10 cellular contexts compared by ENCODE assay signal in the genomic region with DNA sequence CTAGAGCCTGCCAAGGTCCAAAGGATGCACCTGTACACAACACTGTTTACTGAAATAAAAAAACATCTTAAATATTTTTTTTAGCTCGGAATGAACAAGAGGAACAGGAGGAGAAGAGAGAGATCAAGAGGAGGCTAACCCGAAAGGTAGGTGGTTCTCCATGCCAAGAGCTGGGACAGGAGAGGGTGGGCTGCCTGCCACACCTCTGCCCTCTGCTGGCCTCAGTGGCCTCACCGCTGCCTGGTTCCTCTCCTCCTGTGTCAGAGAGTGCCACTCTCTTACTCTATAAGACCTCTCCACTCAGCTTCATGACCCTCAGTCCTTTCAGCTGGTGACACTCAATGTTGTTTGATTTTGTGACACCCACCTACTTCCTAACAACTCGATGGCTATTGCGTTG. TPM values are rescaled to one million over a fixed set of nuclear protein-coding genes. Genes with fewer than 3 reads are reported as not detected.
DNase-seq lines count a peak whose midpoint lies in the region; ATAC-seq and TF ChIP-seq lines count a peak whose summit lies in the region.
"Had no signal": no experiment of that assay in that cellular context is flagged by ENCODE, and none has a peak within 500 bp of the region (broad histone marks: within the 10 kb centered on the region; RNA-seq: fewer than 3 reads in every experiment).

No MANE protein-coding gene starts in this region.

- H3K27ac ChIP-seq in foreskin keratinocyte, result no peak overlapping the region
- H3K27ac ChIP-seq: pancreas had no signal

- ATAC-seq in foreskin keratinocyte, result no peak
- no peak for ATAC-seq in GM18870 (IDR thresholded peaks at IDR 0.05; ENCODE audit: unreplicated experiment)

- H3K27me3 ChIP-seq in foreskin keratinocyte, result no peaks in the 10 kb centered on the region
- H3K27me3 ChIP-seq: pancreas had no signal

- peak; percentile 34 for TF ChIP-seq CTCF in foreskin keratinocyte (conservative IDR thresholded peaks at IDR 0.05)

- DNase-seq in 8988T (peak; percentile 54), ELF-1 (ENCODE audit: low read depth, low spot score) (peak; percentile 60), OCI-M1 (lab: John Stamatoyannopoulos, UW) (peak; percentile 14), foreskin keratinocyte (no peak), hippocampal formation (lab: John Stamatoyannopoulos, UW) (no peak), NCI-H1694 (lab: John Stamatoyannopoulos, UW) (no peak)
- no peak for DNase-seq in stimulated activated CD4-positive, alpha-beta T cell treated with anti-CD3 and anti-CD28 coated beads, Interleukin-1b, Interleukin-23, amount 100 ng/mL, for 48 hours
- DNase-seq: NK-92 treated with Interleukin-12 subunit alpha and Interleukin-12 subunit beta, amount 100 ng/mL, for 24 hours; pancreas had no signal

- H3K4me1 ChIP-seq in foreskin keratinocyte, result no peaks in the 10 kb centered on the region
- H3K4me1 ChIP-seq: pancreas had no signal

RNA-seq across cellular contexts. Expression of gene TBC1D7, which starts 50.2 kb away (rescaled TPM):
- 16.7 and 17.7 TPM in 2 replicates for total RNA-seq in foreskin keratinocyte
- 20.7 and 22.9 TPM in 2 replicates for polyA plus RNA-seq in foreskin keratinocyte

Comparison
In these comparisons a context has a peak if more than half of its experiments do, and no peak if none do; other contexts are left out.
1. DNase-seq: peak in 8988T (single experiment), ELF-1 (single experiment) and OCI-M1 (single experiment); none in foreskin keratinocyte (0 of 2), hippocampal formation (0 of 2), stimulated activated CD4-positive, alpha-beta T cell treated with anti-CD3 and anti-CD28 coated beads, Interleukin-1b, Interleukin-23, amount 100 ng/mL, for 48 hours (single experiment) and NCI-H1694 (single experiment).